ENCODE assay signal across 1 cellular context in genomic region chr15:40097096-40097967, GRCh38.
A peak's percentile ranks its signal among the peaks of the same experiment; 100 is the strongest.
TF ChIP-seq lines count a peak whose summit lies in the region.

No MANE protein-coding gene starts in this region.

TF ChIP-seq in HepG2, 621 proteins besides CTCF, POLR2A, EP300 and RAD21:
- TF ChIP-seq ZNF616 (CRISPR knock-in tag; IDR thresholded peaks at IDR 0.05; ENCODE audit: low read depth) (no peak), CSRNP2 (CRISPR knock-in tag; conservative IDR thresholded peaks at IDR 0.05; ENCODE audit: low read depth) (no peak), ZNF660 (CRISPR knock-in tag; IDR thresholded peaks at IDR 0.05; ENCODE audit: borderline replicate concordance, low read depth) (no peak), CEBPB (IDR thresholded peaks at IDR 0.05; ENCODE audit: borderline replicate concordance, low read depth, low read length) (peak; percentile 68), ZSCAN21 (CRISPR knock-in tag; IDR thresholded peaks at IDR 0.05; ENCODE audit: borderline replicate concordance) (peak; percentile 100), ZNF263 (CRISPR knock-in tag; IDR thresholded peaks at IDR 0.05) (peak; percentile 92), ZNF776 (CRISPR knock-in tag; IDR thresholded peaks at IDR 0.05) (peak; percentile 34; the same call in 1 of the 2 replicates), RFX5 (IDR thresholded peaks at IDR 0.05; ENCODE audit: low read depth, low read length) (no peak), RXRB (CRISPR knock-in tag; IDR thresholded peaks at IDR 0.05; ENCODE audit: borderline replicate concordance) (no peak), MAFK (conservative IDR thresholded peaks at IDR 0.05 in 1 of 2, IDR thresholded peaks at IDR 0.05 in 1 of 2; ENCODE audit: low read length in 2 of 2) (peak; percentile 59 to 69), TARDBP (CRISPR knock-in tag; IDR thresholded peaks at IDR 0.05) (0 out of 2 replicates have a peak, but pooled peaks have one; percentile 23), ZNF687 (CRISPR knock-in tag; IDR thresholded peaks at IDR 0.05) (peak; percentile 24; the same call in 1 of the 2 replicates), MAFF (IDR thresholded peaks at IDR 0.05; ENCODE audit: low read depth, low read length) (peak; percentile 49; the same call in 1 of the 2 replicates), ELF3 (CRISPR knock-in tag; IDR thresholded peaks at IDR 0.05) (no peak), HNF4A (CRISPR knock-in tag; IDR thresholded peaks at IDR 0.05) (peak; percentile 13; the same call in 1 of the 2 replicates), ZNF225 (CRISPR knock-in tag; IDR thresholded peaks at IDR 0.05) (0 out of 2 replicates have a peak, but pooled peaks have one; percentile 22), SAFB2 (CRISPR knock-in tag; IDR thresholded peaks at IDR 0.05; ENCODE audit: borderline replicate concordance, low read depth) (no peak), GATAD2A (CRISPR knock-in tag; IDR thresholded peaks at IDR 0.05) (peak; percentile 26; the same call in 1 of the 2 replicates), BATF2 (CRISPR knock-in tag; IDR thresholded peaks at IDR 0.05) (no peak)
- TF ChIP-seq, protein P1, sequence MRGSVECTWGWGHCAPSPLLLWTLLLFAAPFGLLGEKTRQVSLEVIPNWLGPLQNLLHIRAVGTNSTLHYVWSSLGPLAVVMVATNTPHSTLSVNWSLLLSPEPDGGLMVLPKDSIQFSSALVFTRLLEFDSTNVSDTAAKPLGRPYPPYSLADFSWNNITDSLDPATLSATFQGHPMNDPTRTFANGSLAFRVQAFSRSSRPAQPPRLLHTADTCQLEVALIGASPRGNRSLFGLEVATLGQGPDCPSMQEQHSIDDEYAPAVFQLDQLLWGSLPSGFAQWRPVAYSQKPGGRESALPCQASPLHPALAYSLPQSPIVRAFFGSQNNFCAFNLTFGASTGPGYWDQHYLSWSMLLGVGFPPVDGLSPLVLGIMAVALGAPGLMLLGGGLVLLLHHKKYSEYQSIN (CRISPR knock-in tag; IDR thresholded peaks at IDR 0.05; ENCODE audit: borderline replicate concordance): no peak
